22 cellular contexts compared by ENCODE assay signal in the genomic region with DNA sequence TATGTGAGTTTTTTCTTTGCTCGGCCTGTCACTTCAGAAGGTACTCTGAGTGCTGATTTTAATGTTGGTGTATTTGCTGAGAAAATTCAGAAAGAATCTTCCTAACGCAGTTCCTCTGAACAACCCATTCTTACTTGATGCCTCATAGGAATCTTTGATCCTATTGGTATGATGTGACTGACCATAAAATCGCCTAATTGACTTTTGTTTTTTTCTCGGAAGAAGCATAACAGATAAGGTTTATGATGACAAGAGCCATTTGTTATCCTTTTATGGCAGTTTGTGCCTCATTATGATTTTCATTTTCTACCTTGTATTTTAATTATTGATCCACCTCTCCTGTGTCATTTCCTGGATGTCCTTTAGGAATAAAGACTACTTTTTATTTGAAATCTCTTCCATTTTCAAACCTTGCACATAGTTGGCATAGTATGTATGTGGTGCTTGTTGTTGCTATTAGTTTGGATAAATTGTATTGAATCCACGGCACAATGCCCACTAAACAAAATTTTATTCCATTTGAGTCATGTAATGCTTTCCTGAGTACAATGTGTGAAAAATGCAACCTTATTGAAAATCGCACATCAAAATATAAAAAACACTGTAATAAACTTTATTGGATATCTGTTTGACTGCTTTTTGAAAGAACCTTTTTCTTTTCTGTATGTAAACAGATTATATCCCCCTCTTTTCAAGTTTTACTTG.
"Had no signal": no experiment of that assay in that cellular context is flagged by ENCODE, and none has a peak within 500 bp of the region (broad histone marks: within the 10 kb centered on the region; RNA-seq: fewer than 3 reads in every experiment).

No MANE protein-coding gene starts in this region.

- H3K27me3 ChIP-seq: breast epithelium, esophagus muscularis mucosa, gastrocnemius medialis, thyroid gland had no signal

- H3K4me1 ChIP-seq: breast epithelium, gastrocnemius medialis, lower lobe of right lung had no signal

- H3K9me3 ChIP-seq: breast epithelium, esophagus muscularis mucosa, gastrocnemius medialis, lower lobe of right lung, thyroid gland had no signal

- H3K27me3 Mint-ChIP-seq: activated CD4-positive, alpha-beta T cell treated with anti-CD3 and anti-CD28 coated beads, Interleukin-2, amount 10 ng/mL, durations not matched to agents 7 days and 5 days; activated naive CD8-positive, alpha-beta T cell; naive B cell; T-cell had no signal

- ATAC-seq: activated CD8-positive, alpha-beta T cell treated with anti-CD3 and anti-CD28 coated beads, Interleukin-2, amount 10 ng/mL, durations not matched to agents 7 days and 5 days; gastrocnemius medialis; lower lobe of right lung; T-cell had no signal

- H3K9me3 Mint-ChIP-seq: activated CD4-positive, alpha-beta T cell treated with anti-CD3 and anti-CD28 coated beads, Interleukin-2, amount 10 ng/mL, durations not matched to agents 7 days and 5 days; activated T-helper 1 cell treated with anti-CD3 and anti-CD28 coated beads, Interleukin-12 subunit alpha, Interleukin-12 subunit beta, Interleukin-2, Interleukin-4 antibody, amounts not matched to agents 30 ng/mL and 10 ng/mL and 1 ng/mL, durations not matched to agents 14 hours and 24 hours and 36 hours; naive B cell; neural crest cell; T-cell; T-helper 2 cell treated with Interferon-gamma antibody and Interleukin-4, amounts not matched to agents 5 μg/mL and 100 μg/mL, for 36 hours had no signal

- H3K36me3 Mint-ChIP-seq: activated naive CD8-positive, alpha-beta T cell; naive B cell; T-cell had no signal

- DNase-seq: activated CD4-positive, alpha-beta T cell treated with anti-CD3 and anti-CD28 coated beads, Interleukin-2, amount 10 ng/mL, durations not matched to agents 7 days and 5 days; activated CD4-positive, CD25-positive, alpha-beta regulatory T cell treated with anti-CD3 and anti-CD28 coated beads, Interleukin-2, amount 50 U/mL, for 72 hours; activated CD8-positive, alpha-beta T cell treated with anti-CD3 and anti-CD28 coated beads, Interleukin-2, amount 10 ng/mL, durations not matched to agents 7 days and 5 days; gastrocnemius medialis; hypothalamus; islet precursor cell; lower lobe of right lung; mesendoderm; naive B cell; occipital lobe; stimulated activated CD4-positive, alpha-beta T cell treated with anti-CD3 and anti-CD28 coated beads, Interleukin-4, amount 100 ng/mL, for 24 hours; stimulated activated naive CD4-positive, alpha-beta T cell treated with Interleukin-2 at 50 U/mL for 16 hours; T-cell; thyroid gland; WERI-Rb-1 had no signal

- H3K4me3 Mint-ChIP-seq: activated CD4-positive, alpha-beta T cell treated with anti-CD3 and anti-CD28 coated beads, Interleukin-2, amount 10 ng/mL, durations not matched to agents 7 days and 5 days; activated CD8-positive, alpha-beta T cell treated with anti-CD3 and anti-CD28 coated beads, Interleukin-2, amount 10 ng/mL, durations not matched to agents 7 days and 5 days; activated naive CD8-positive, alpha-beta T cell; activated T-helper 1 cell treated with anti-CD3 and anti-CD28 coated beads, Interleukin-12 subunit alpha, Interleukin-12 subunit beta, Interleukin-2, Interleukin-4 antibody, amounts not matched to agents 30 ng/mL and 10 ng/mL and 1 ng/mL, durations not matched to agents 14 hours and 24 hours and 36 hours; naive B cell; neural crest cell; T-cell; T-helper 2 cell treated with Interferon-gamma antibody and Interleukin-4, amounts not matched to agents 5 μg/mL and 100 μg/mL, for 36 hours had no signal

- H3K4me3 ChIP-seq: breast epithelium, coronary artery, esophagus muscularis mucosa, gastrocnemius medialis, lower lobe of right lung, thyroid gland had no signal

- H3K4me1 Mint-ChIP-seq: activated CD4-positive, alpha-beta T cell treated with anti-CD3 and anti-CD28 coated beads, Interleukin-2, amount 10 ng/mL, durations not matched to agents 7 days and 5 days had no signal

- H3K36me3 ChIP-seq: breast epithelium, esophagus muscularis mucosa, gastrocnemius medialis, lower lobe of right lung, thyroid gland, WERI-Rb-1 had no signal

- H3K27ac Mint-ChIP-seq: activated CD4-positive, alpha-beta T cell treated with anti-CD3 and anti-CD28 coated beads, Interleukin-2, amount 10 ng/mL, durations not matched to agents 7 days and 5 days; activated CD8-positive, alpha-beta T cell treated with anti-CD3 and anti-CD28 coated beads, Interleukin-2, amount 10 ng/mL, durations not matched to agents 7 days and 5 days; activated naive CD8-positive, alpha-beta T cell; activated T-helper 1 cell treated with anti-CD3 and anti-CD28 coated beads, Interleukin-12 subunit alpha, Interleukin-12 subunit beta, Interleukin-2, Interleukin-4 antibody, amounts not matched to agents 30 ng/mL and 10 ng/mL and 1 ng/mL, durations not matched to agents 14 hours and 24 hours and 36 hours; naive B cell; T-cell; T-helper 2 cell treated with Interferon-gamma antibody and Interleukin-4, amounts not matched to agents 5 μg/mL and 100 μg/mL, for 36 hours had no signal
